In genomic region chr16:81315271-81316175, GRCh38 we compare ENCODE assay signal across 8 cellular contexts. TPM values are rescaled to one million over a fixed set of nuclear protein-coding genes. Genes with fewer than 3 reads are reported as not detected.
A peak's percentile ranks its signal among the peaks of the same experiment; 100 is the strongest.
DNase-seq lines count a peak whose midpoint lies in the region; ATAC-seq and TF ChIP-seq lines count a peak whose summit lies in the region.

No MANE protein-coding gene starts in this region.

- DNase-seq in GM06990 (ENCODE audit: extremely low read depth, insufficient read length) = peak; percentile 59
- DNase-seq in GM23248 = peak; percentile 88
- DNase-seq in LoVo (ENCODE audit: low spot score) = peak; percentile 24
- DNase-seq in activated CD8-positive, alpha-beta T cell treated with anti-CD3 and anti-CD28 coated beads, Interleukin-2, amount 10 ng/mL, durations not matched to agents 7 days and 5 days = peak; percentile 51
- peak; percentile 20 for DNase-seq in effector CD4-positive, alpha-beta T cell
- DNase-seq in medulla oblongata (ENCODE audit: extremely low spot score) = peak; percentile 47
- DNase-seq in stimulated activated CD8-positive, alpha-beta memory T cell treated with anti-CD3 and anti-CD28 coated beads, Interleukin-15, amount 100 ng/mL, for 24 hours (ENCODE audit: low read depth) = peak; percentile 8
- DNase-seq in NCI-H2107 (lab: John Stamatoyannopoulos, UW) = no peak

- peak overlapping the region; percentile 96 for H3K4me3 Mint-ChIP-seq in activated CD8-positive, alpha-beta T cell treated with anti-CD3 and anti-CD28 coated beads, Interleukin-2, amount 10 ng/mL, durations not matched to agents 7 days and 5 days

- ATAC-seq in activated CD8-positive, alpha-beta T cell treated with anti-CD3 and anti-CD28 coated beads, Interleukin-2, amount 10 ng/mL, durations not matched to agents 7 days and 5 days = peak; percentile 30

- H3K36me3 Mint-ChIP-seq in activated CD8-positive, alpha-beta T cell treated with anti-CD3 and anti-CD28 coated beads, Interleukin-2, amount 10 ng/mL, durations not matched to agents 7 days and 5 days (ENCODE audit: low read depth) = peaks cover 10% of the 10 kb centered on the region

- H3F3A ChIP-seq in GM23248 (ENCODE audit: insufficient read depth) = peaks cover 19% of the 10 kb centered on the region

- H3K27ac ChIP-seq in GM23248 = peak overlapping the region; percentile 58

- no peaks in the 10 kb centered on the region for H4K20me1 ChIP-seq in GM23248 (ENCODE audit: insufficient read depth)

- peak overlapping the region; percentile 96 for H2AFZ ChIP-seq in GM23248

- peak overlapping the region; percentile 79 for H3K27ac Mint-ChIP-seq in activated CD8-positive, alpha-beta T cell treated with anti-CD3 and anti-CD28 coated beads, Interleukin-2, amount 10 ng/mL, durations not matched to agents 7 days and 5 days

- H3K4me2 ChIP-seq in GM23248 (ENCODE audit: unreplicated experiment) = peak overlapping the region; percentile 97

- in situ Hi-C loops in GM23248 (cut with MboI) = no loop called here

- H3K36me3 ChIP-seq in GM06990 (ENCODE audit: control insufficient read depth, insufficient read depth, low read length) = no peaks in the 10 kb centered on the region
- H3K36me3 ChIP-seq in GM23248 (ENCODE audit: low read depth) = no peaks in the 10 kb centered on the region

- no peaks in the 10 kb centered on the region for H3K27me3 Mint-ChIP-seq in activated CD8-positive, alpha-beta T cell treated with anti-CD3 and anti-CD28 coated beads, Interleukin-2, amount 10 ng/mL, durations not matched to agents 7 days and 5 days (ENCODE audit: low read depth)

- peak; percentile 9 for TF ChIP-seq CTCF in GM06990 (IDR thresholded peaks at IDR 0.05; ENCODE audit: insufficient read depth, low read length, poor library complexity, severe bottlenecking)

- POLR2A ChIA-PET in activated CD8-positive, alpha-beta T cell treated with anti-CD3 and anti-CD28 coated beads, Interleukin-2, amount 10 ng/mL, durations not matched to agents 7 days and 5 days (lab: Charles Lee) = interaction anchor here (0.6 to 2.0 kb wide), 6 partner anchors 12 to 476 kb away, joined by 3 to 10 read pairs (median 3); partner anchors contain the start of gene C16orf46

- H3K4me1 Mint-ChIP-seq in activated CD8-positive, alpha-beta T cell treated with anti-CD3 and anti-CD28 coated beads, Interleukin-2, amount 10 ng/mL, durations not matched to agents 7 days and 5 days (ENCODE audit: low read depth) = peaks cover 37% of the 10 kb centered on the region

- H3K79me2 ChIP-seq in GM23248 (ENCODE audit: insufficient read depth) = peaks cover 57% of the 10 kb centered on the region

- peak overlapping the region; percentile 86 for H3K9ac ChIP-seq in GM23248

- H3K9me2 ChIP-seq in GM23248 (ENCODE audit: insufficient read depth) = no peaks in the 10 kb centered on the region

- H3K27me3 ChIP-seq in GM06990 (replicated peaks; ENCODE audit: control insufficient read depth, insufficient read depth, low read length) (no peaks in the 10 kb centered on the region), GM23248 (replicated peaks; ENCODE audit: insufficient read depth) (no peaks in the 10 kb centered on the region)

- H3K4me1 ChIP-seq in GM23248 (ENCODE audit: insufficient read depth) = peaks cover 24% of the 10 kb centered on the region

- H3K4me3 ChIP-seq in GM06990 (replicated peaks; ENCODE audit: low read depth, low read length) = peak overlapping the region; percentile 78
- H3K4me3 ChIP-seq in GM23248 = peak overlapping the region; percentile 97

- WGBS in GM23248 (ENCODE audit: low coverage in 1 of 2, low lambda C conversion rate in 2 of 2, missing lambda C conversion rate in 2 of 2), 2 experiments = 1 to 2% methylated on average over 36 to 40 of the region's 88 CpGs

- no peaks in the 10 kb centered on the region for H3K9me3 ChIP-seq in GM23248 (ENCODE audit: low read depth)

- CTCF ChIA-PET in activated CD8-positive, alpha-beta T cell treated with anti-CD3 and anti-CD28 coated beads, Interleukin-2, amount 10 ng/mL, durations not matched to agents 7 days and 5 days (lab: Charles Lee) = interaction anchor here (0.9 to 1.5 kb wide), 3 partner anchors 11 to 280 kb away, joined by 3 to 8 read pairs (median 6); partner anchors contain the start of gene ATMIN

- no peaks in the 10 kb centered on the region for H3K9me3 Mint-ChIP-seq in activated CD8-positive, alpha-beta T cell treated with anti-CD3 and anti-CD28 coated beads, Interleukin-2, amount 10 ng/mL, durations not matched to agents 7 days and 5 days (ENCODE audit: insufficient read depth)

RNA-seq across cellular contexts. Expression of gene GAN, which starts 0.8 kb away (rescaled TPM):
- 5.7 and 5.8 TPM in 2 replicates for total RNA-seq in GM23248 (2014; rRNA removed; shearing (Covaris generic))
- polyA plus RNA-seq in GM23248 (2016; fragmentation: Nextera tagmentation; extraction: Ambion mirVana) = 1.6 and 2.1 TPM in 2 replicates
- total RNA-seq in activated CD8-positive, alpha-beta T cell treated with anti-CD3 and anti-CD28 coated beads, Interleukin-2, amount 10 ng/mL, durations not matched to agents 7 days and 5 days = 1 to 10 TPM; 7.7 to 8.5 TPM
